In the genomic region with DNA sequence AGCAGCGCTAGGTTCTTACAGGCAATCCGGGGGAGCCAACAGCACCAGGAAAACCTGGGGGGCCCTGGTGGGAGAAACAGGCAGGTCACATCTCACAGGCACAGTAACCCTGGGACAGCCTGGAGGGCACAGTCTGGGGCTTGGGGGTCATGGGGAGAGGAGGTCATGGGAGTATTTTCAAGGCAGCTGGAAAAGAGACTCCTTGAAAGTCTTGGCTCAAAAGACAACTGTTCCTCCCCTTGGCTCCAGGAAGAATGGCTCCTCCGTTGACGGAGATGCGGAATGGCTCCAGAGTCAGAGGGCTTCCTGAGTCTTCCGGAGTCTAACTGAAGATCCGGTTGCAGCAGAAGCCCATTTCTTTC, we compare ENCODE assay signal across 9 cellular contexts. TPM values are rescaled to one million over a fixed set of nuclear protein-coding genes. Genes with fewer than 3 reads are reported as not detected.
DNase-seq lines count a peak whose midpoint lies in the region; ATAC-seq and TF ChIP-seq lines count a peak whose summit lies in the region.
"Had no signal": no experiment of that assay in that cellular context is flagged by ENCODE, and none has a peak within 500 bp of the region (broad histone marks: within the 10 kb centered on the region; RNA-seq: fewer than 3 reads in every experiment).

No MANE protein-coding gene starts in this region.

- POLR2A ChIA-PET in activated naive CD8-positive, alpha-beta T cell treated with anti-CD3 and anti-CD28 coated beads, Interleukin-2, amount 10 ng/mL, durations not matched to agents 7 days and 5 days (lab: Charles Lee): interaction anchor here (0.6 kb wide), 1 partner anchor 295 kb away, joined by 3 read pairs; no protein-coding TSS in a partner anchor

- DNase-seq in Calu3: no peak
- no peak for DNase-seq in activated naive CD8-positive, alpha-beta T cell treated with anti-CD3 and anti-CD28 coated beads, Interleukin-2, amount 10 ng/mL, durations not matched to agents 7 days and 5 days
- no peak for DNase-seq in foreskin keratinocyte
- DNase-seq in retinal pigment epithelial cell (ENCODE audit: low read depth): no peak
- no peak for DNase-seq in effector CD8-positive, alpha-beta T cell (lab: John Stamatoyannopoulos, UW)
- no peak for DNase-seq in NCI-H128 (lab: John Stamatoyannopoulos, UW; ENCODE audit: unreplicated experiment)
- DNase-seq: MV-4-11 had no signal

- TF ChIP-seq CTCF in Calu3 (IDR thresholded peaks at IDR 0.05; ENCODE audit: unreplicated experiment): no peak
- TF ChIP-seq CTCF in foreskin keratinocyte (conservative IDR thresholded peaks at IDR 0.05): no peak
- TF ChIP-seq CTCF in retinal pigment epithelial cell (conservative IDR thresholded peaks at IDR 0.05; ENCODE audit: low read depth, low read length): no peak

- H3K36me3 Mint-ChIP-seq in Calu3 (ENCODE audit: insufficient read depth, unreplicated experiment): peaks cover 17% of the 10 kb centered on the region
- no peaks in the 10 kb centered on the region for H3K36me3 Mint-ChIP-seq in activated naive CD8-positive, alpha-beta T cell treated with anti-CD3 and anti-CD28 coated beads, Interleukin-2, amount 10 ng/mL, durations not matched to agents 7 days and 5 days

- H3K27ac ChIP-seq in foreskin keratinocyte: peak overlapping the region; percentile 86

- ATAC-seq in activated naive CD8-positive, alpha-beta T cell treated with anti-CD3 and anti-CD28 coated beads, Interleukin-2, amount 10 ng/mL, durations not matched to agents 7 days and 5 days (ENCODE audit: low read depth): no peak
- ATAC-seq in foreskin keratinocyte (no peak), HG02610 (IDR thresholded peaks at IDR 0.05; ENCODE audit: unreplicated experiment) (no peak), GM18519 (IDR thresholded peaks at IDR 0.05; ENCODE audit: low FRiP score, unreplicated experiment) (no peak)

- no peaks in the 10 kb centered on the region for H3K9me3 Mint-ChIP-seq in Calu3 (ENCODE audit: low read depth, unreplicated experiment)
- H3K9me3 Mint-ChIP-seq in activated naive CD8-positive, alpha-beta T cell treated with anti-CD3 and anti-CD28 coated beads, Interleukin-2, amount 10 ng/mL, durations not matched to agents 7 days and 5 days: no peaks in the 10 kb centered on the region

- peak overlapping the region; percentile 32 for H3K4me3 ChIP-seq in retinal pigment epithelial cell (ENCODE audit: low read length)

- H3K4me1 ChIP-seq in foreskin keratinocyte: peaks cover 21% of the 10 kb centered on the region

- H3K4me3 Mint-ChIP-seq in Calu3 (ENCODE audit: low read depth, unreplicated experiment): peak overlapping the region; percentile 64
- H3K4me3 Mint-ChIP-seq in activated naive CD8-positive, alpha-beta T cell treated with anti-CD3 and anti-CD28 coated beads, Interleukin-2, amount 10 ng/mL, durations not matched to agents 7 days and 5 days: peak overlapping the region; percentile 63

- peaks cover 34% of the 10 kb centered on the region for H3K4me1 Mint-ChIP-seq in Calu3 (ENCODE audit: low read depth, unreplicated experiment)
- peaks cover 9% of the 10 kb centered on the region for H3K4me1 Mint-ChIP-seq in activated naive CD8-positive, alpha-beta T cell treated with anti-CD3 and anti-CD28 coated beads, Interleukin-2, amount 10 ng/mL, durations not matched to agents 7 days and 5 days

- CTCF ChIA-PET in Calu3 (lab: Charles Lee): interaction anchor here (0.6 to 2.0 kb wide), 11 partner anchors 8 to 651 kb away, joined by 3 to 21 read pairs (median 5); no protein-coding TSS in a partner anchor

- H3K27me3 Mint-ChIP-seq in Calu3 (ENCODE audit: unreplicated experiment): peaks cover 42% of the 10 kb centered on the region
- peaks cover 26% of the 10 kb centered on the region for H3K27me3 Mint-ChIP-seq in activated naive CD8-positive, alpha-beta T cell treated with anti-CD3 and anti-CD28 coated beads, Interleukin-2, amount 10 ng/mL, durations not matched to agents 7 days and 5 days

- intact Hi-C loops in Calu3 (cut with micrococcal nuclease; ENCODE audit: unreplicated experiment): no loop called here

- peak overlapping the region; percentile 52 for H3K27ac Mint-ChIP-seq in Calu3 (ENCODE audit: unreplicated experiment)
- no peak overlapping the region for H3K27ac Mint-ChIP-seq in activated naive CD8-positive, alpha-beta T cell treated with anti-CD3 and anti-CD28 coated beads, Interleukin-2, amount 10 ng/mL, durations not matched to agents 7 days and 5 days

- H3K27me3 ChIP-seq in foreskin keratinocyte: no peaks in the 10 kb centered on the region

- BruUV-seq in Calu3 (replicated peaks; lab: Mats Ljungman, UMichigan): TSS peak; percentile 63

RNA-seq across cellular contexts. Expression of gene PEF1, which starts 25.9 kb away (rescaled TPM):
- total RNA-seq in Calu3 (2022) (61.5 and 65.2 TPM in 2 replicates), foreskin keratinocyte (94.3 and 95.7 TPM in 2 replicates)
- 10 to 100 TPM; 47.2 TPM for total RNA-seq in activated naive CD8-positive, alpha-beta T cell treated with anti-CD3 and anti-CD28 coated beads, Interleukin-2, amount 10 ng/mL, durations not matched to agents 7 days and 5 days
- polyA plus RNA-seq in foreskin keratinocyte: 105 and 106 TPM in 2 replicates

RNA-seq across cellular contexts. Expression of gene COL16A1, which starts 33.3 kb away (rescaled TPM):
- 3.8 and 9.2 TPM in 2 replicates for total RNA-seq in Calu3 (2022)
- total RNA-seq in activated naive CD8-positive, alpha-beta T cell treated with anti-CD3 and anti-CD28 coated beads, Interleukin-2, amount 10 ng/mL, durations not matched to agents 7 days and 5 days: under 1 TPM in 1 of 2 experiments, not detected in 1; 0.14 TPM
- total RNA-seq in foreskin keratinocyte: 125 and 133 TPM in 2 replicates
- polyA plus RNA-seq in foreskin keratinocyte: 74.3 and 80.3 TPM in 2 replicates

RNA-seq across cellular contexts. Expression of gene HCRTR1, which starts 53.1 kb away (rescaled TPM):
- total RNA-seq in Calu3 (2022) (not detected in 2 replicates), foreskin keratinocyte (not detected in 2 replicates)
- total RNA-seq in activated naive CD8-positive, alpha-beta T cell treated with anti-CD3 and anti-CD28 coated beads, Interleukin-2, amount 10 ng/mL, durations not matched to agents 7 days and 5 days: not detected
- not detected in 2 replicates for polyA plus RNA-seq in foreskin keratinocyte

Comparison
In these comparisons a context has a peak if more than half of its experiments do, and no peak if none do; other contexts are left out.
1. RNA of gene COL16A1, which starts 33.3 kb away (total RNA-seq): 125 to 133 TPM in foreskin keratinocyte; 3.8 to 9.2 TPM in Calu3 and 0.14 TPM in activated naive CD8-positive, alpha-beta T cell treated with anti-CD3 and anti-CD28 coated beads, Interleukin-2, amount 10 ng/mL, durations not matched to agents 7 days and 5 days; every median in the first group is over 10 times any median in the second.